28 cellular contexts compared by ENCODE assay signal in genomic region chr12:63066782-63067181, GRCh38.
A peak's percentile ranks its signal among the peaks of the same experiment; 100 is the strongest.
DNase-seq lines count a peak whose midpoint lies in the region; ATAC-seq, FAIRE-seq and TF ChIP-seq lines count a peak whose summit lies in the region.
"Had no signal": no experiment of that assay in that cellular context is flagged by ENCODE, and none has a peak within 500 bp of the region (broad histone marks: within the 10 kb centered on the region; RNA-seq: fewer than 3 reads in every experiment).

No MANE protein-coding gene starts in this region.

- in situ Hi-C loops in HepG2 (cut with HindIII; ENCODE audit: extremely low pct_ligation_motif_present, low pct_unique_long_range_greater_than_20kb): loop anchor here (25.0 kb wide), 1 partner anchor 479 kb away; no protein-coding TSS in a partner anchor

- H3K4me1 ChIP-seq in HepG2 (ENCODE audit: insufficient read depth, low read length) (peaks cover 7% of the 10 kb centered on the region), mesenchymal stem cell (ENCODE audit: control insufficient read depth, insufficient read depth, low read depth, low read length) (peaks cover 1% of the 10 kb centered on the region)
- H3K4me1 ChIP-seq: body of pancreas, foreskin keratinocyte, left lung, Peyer's patch had no signal

- H3K9ac ChIP-seq in HepG2 (ENCODE audit: insufficient read depth, low read depth, low read length) (no peak overlapping the region), mesenchymal stem cell (ENCODE audit: low read length) (no peak overlapping the region)

- no peak overlapping the region for H4K91ac ChIP-seq in mesenchymal stem cell (ENCODE audit: low read length)

- H3K4me2 ChIP-seq in HepG2 (ENCODE audit: low read depth, low read length) (peak overlapping the region; percentile 26; the same call in 1 of the 2 replicates), mesenchymal stem cell (ENCODE audit: low read length, poor library complexity, severe bottlenecking) (no peak overlapping the region)
- H3K4me2 ChIP-seq: hepatocyte had no signal

- ATAC-seq in HepG2 (no peak), HG02870 (IDR thresholded peaks at IDR 0.05; ENCODE audit: unreplicated experiment) (no peak)
- ATAC-seq: body of pancreas; CD8-positive, alpha-beta T cell; foreskin keratinocyte; left lung had no signal

- TF ChIP-seq POLR2A in HepG2 (IDR thresholded peaks at IDR 0.05; ENCODE audit: insufficient read depth in 1 of 2, low read depth in 2 of 2, low read length in 2 of 2): no peak

- H2BK5ac ChIP-seq in mesenchymal stem cell (ENCODE audit: low read depth, low read length, poor library complexity, severe bottlenecking): no peak overlapping the region

- no peak overlapping the region for H2AK5ac ChIP-seq in mesenchymal stem cell (ENCODE audit: low read length, severe bottlenecking)

- H3K4me1 Mint-ChIP-seq in activated T-helper 2 cell treated with anti-CD3 and anti-CD28 coated beads, Interferon-gamma antibody, Interleukin-2, Interleukin-4, amounts not matched to agents 10 μg/mL and 5 μg/mL and 100 μg/mL, durations not matched to agents 14 hours and 24 hours and 36 hours (ENCODE audit: low read depth): no peaks in the 10 kb centered on the region
- H3K4me1 Mint-ChIP-seq: naive B cell; stimulated activated effector memory CD8-positive, alpha-beta T cell treated with anti-CD3 and anti-CD28 coated beads, Interleukin-12 subunit alpha, Interleukin-12 subunit beta, amount 100 ng/mL, for 72 hours had no signal

- no peaks in the 10 kb centered on the region for H4K20me1 ChIP-seq in HepG2 (ENCODE audit: insufficient read depth, low read length)

- no peak overlapping the region for H2BK120ac ChIP-seq in mesenchymal stem cell (ENCODE audit: low read depth, low read length)

- POLR2A ChIA-PET in HepG2 (lab: Yijun Ruan, JAX): no interaction called here

- TF ChIP-seq CTCF in HepG2 (CRISPR knock-in tag; IDR thresholded peaks at IDR 0.05): no peak

- TF ChIP-seq RAD21 in HepG2 (CRISPR knock-in tag; IDR thresholded peaks at IDR 0.05): no peak

- H3K36me3 ChIP-seq in HepG2 (replicated peaks in 1 of 2; ENCODE audit: control insufficient read depth in 1 of 2, insufficient read depth in 2 of 2, low read length in 2 of 2) (no peaks in the 10 kb centered on the region), mesenchymal stem cell (ENCODE audit: control insufficient read depth in 1 of 2, insufficient read depth in 2 of 2, low read depth in 1 of 2, low read length in 2 of 2) (no peaks in the 10 kb centered on the region)
- H3K36me3 ChIP-seq: left lung, Peyer's patch, right atrium auricular region had no signal

- H3K79me2 ChIP-seq in HepG2 (ENCODE audit: insufficient read depth, low read length): no peaks in the 10 kb centered on the region
- H3K79me2 ChIP-seq: hepatocyte had no signal

- no peak for TF ChIP-seq EP300 in HepG2 (IDR thresholded peaks at IDR 0.05; ENCODE audit: low read depth in 2 of 2, low read length in 2 of 2)
- TF ChIP-seq EP300 in HepG2 (CRISPR knock-in tag; IDR thresholded peaks at IDR 0.05; ENCODE audit: borderline replicate concordance): no peak

- intact Hi-C loops in HepG2 (cut with micrococcal nuclease; ENCODE audit: unreplicated experiment): loop anchor here (5.0 kb wide), 1 partner anchor 214 kb away; no protein-coding TSS in a partner anchor
- intact Hi-C loops in activated T-helper 2 cell treated with anti-CD3 and anti-CD28 coated beads, Interferon-gamma antibody, Interleukin-2, Interleukin-4, amounts not matched to agents 10 μg/mL and 5 μg/mL and 100 μg/mL, durations not matched to agents 14 hours and 24 hours and 36 hours (cut with micrococcal nuclease): no loop called here

- no peak overlapping the region for H3K23ac ChIP-seq in mesenchymal stem cell (ENCODE audit: low read length in 2 of 2)

- no peak overlapping the region for H2BK15ac ChIP-seq in mesenchymal stem cell (ENCODE audit: low read depth, poor library complexity, severe bottlenecking)

- H3K27me3 Mint-ChIP-seq in activated T-helper 2 cell treated with anti-CD3 and anti-CD28 coated beads, Interferon-gamma antibody, Interleukin-2, Interleukin-4, amounts not matched to agents 10 μg/mL and 5 μg/mL and 100 μg/mL, durations not matched to agents 14 hours and 24 hours and 36 hours (ENCODE audit: low read depth): no peaks in the 10 kb centered on the region
- H3K27me3 Mint-ChIP-seq: naive B cell had no signal

- no peak for FAIRE-seq in HepG2 (lab: Jason Lieb, UNC)
- FAIRE-seq: GM12891 had no signal

- no TSS peak for BruUV-seq in HepG2 (replicated peaks; lab: Mats Ljungman, UMichigan)

- H3K9me3 ChIP-seq in HepG2 (ENCODE audit: low read length) (no peaks in the 10 kb centered on the region), mesenchymal stem cell (ENCODE audit: control insufficient read depth, low read length) (no peaks in the 10 kb centered on the region)
- H3K9me3 ChIP-seq: body of pancreas, left lung, Peyer's patch, right atrium auricular region had no signal

- no peaks in the 10 kb centered on the region for H3K79me1 ChIP-seq in mesenchymal stem cell (replicated peaks; ENCODE audit: low read length, poor library complexity, severe bottlenecking)

- no peak overlapping the region for H3K27ac Mint-ChIP-seq in activated T-helper 2 cell treated with anti-CD3 and anti-CD28 coated beads, Interferon-gamma antibody, Interleukin-2, Interleukin-4, amounts not matched to agents 10 μg/mL and 5 μg/mL and 100 μg/mL, durations not matched to agents 14 hours and 24 hours and 36 hours
- H3K27ac Mint-ChIP-seq: CD8-positive, alpha-beta T cell; stimulated activated effector memory CD8-positive, alpha-beta T cell treated with anti-CD3 and anti-CD28 coated beads, Interleukin-12 subunit alpha, Interleukin-12 subunit beta, amount 100 ng/mL, for 72 hours had no signal

- H3K9me3 Mint-ChIP-seq in activated T-helper 2 cell treated with anti-CD3 and anti-CD28 coated beads, Interferon-gamma antibody, Interleukin-2, Interleukin-4, amounts not matched to agents 10 μg/mL and 5 μg/mL and 100 μg/mL, durations not matched to agents 14 hours and 24 hours and 36 hours: no peaks in the 10 kb centered on the region
- H3K9me3 Mint-ChIP-seq: CD8-positive, alpha-beta T cell; naive B cell; stimulated activated effector memory CD8-positive, alpha-beta T cell treated with anti-CD3 and anti-CD28 coated beads, Interleukin-12 subunit alpha, Interleukin-12 subunit beta, amount 100 ng/mL, for 72 hours had no signal

- no peak overlapping the region for H3K27ac ChIP-seq in HepG2 (ENCODE audit: extremely low read length, insufficient read depth, low read length)
- no peak overlapping the region for H3K27ac ChIP-seq in mesenchymal stem cell (ENCODE audit: low read length, poor library complexity, severe bottlenecking)
- H3K27ac ChIP-seq: body of pancreas, foreskin keratinocyte, hepatocyte, left lung, Peyer's patch, right atrium auricular region had no signal

- H3K4me3 ChIP-seq in HepG2 (replicated peaks in 1 of 3; ENCODE audit: insufficient read depth in 1 of 3, low read depth in 2 of 3, low read length in 3 of 3) (no peak overlapping the region), mesenchymal stem cell (ENCODE audit: insufficient read depth in 1 of 2, low read depth in 1 of 2, low read length in 2 of 2) (no peak overlapping the region)
- H3K4me3 ChIP-seq: body of pancreas, hepatocyte, left lung, Peyer's patch, right atrium auricular region had no signal

- H4K8ac ChIP-seq in mesenchymal stem cell (ENCODE audit: low read length): no peak overlapping the region

- no peak overlapping the region for H2BK12ac ChIP-seq in mesenchymal stem cell (ENCODE audit: low read length in 2 of 2)

- H3K4ac ChIP-seq in mesenchymal stem cell (ENCODE audit: low read depth in 1 of 2, low read length in 2 of 2): no peak overlapping the region

- no peak overlapping the region for H3K18ac ChIP-seq in mesenchymal stem cell (ENCODE audit: low read depth in 1 of 2, low read length in 2 of 2)

- H2AFZ ChIP-seq in HepG2 (ENCODE audit: low read length): no peak overlapping the region
- no peak overlapping the region for H2AFZ ChIP-seq in mesenchymal stem cell (ENCODE audit: low read depth, low read length)
- H2AFZ ChIP-seq: hepatocyte had no signal

- no peaks in the 10 kb centered on the region for H3K36me3 Mint-ChIP-seq in activated T-helper 2 cell treated with anti-CD3 and anti-CD28 coated beads, Interferon-gamma antibody, Interleukin-2, Interleukin-4, amounts not matched to agents 10 μg/mL and 5 μg/mL and 100 μg/mL, durations not matched to agents 14 hours and 24 hours and 36 hours (ENCODE audit: low read depth)
- H3K36me3 Mint-ChIP-seq: CD8-positive, alpha-beta T cell; naive B cell; stimulated activated effector memory CD8-positive, alpha-beta T cell treated with anti-CD3 and anti-CD28 coated beads, Interleukin-12 subunit alpha, Interleukin-12 subunit beta, amount 100 ng/mL, for 72 hours had no signal

- H3K27me3 ChIP-seq in HepG2 (ENCODE audit: control insufficient read depth in 1 of 2, insufficient read depth in 2 of 2, low read length in 2 of 2) (no peaks in the 10 kb centered on the region), mesenchymal stem cell (ENCODE audit: control insufficient read depth in 1 of 2, insufficient read depth in 1 of 2, low read length in 2 of 2) (peaks cover 0 to 11% of the 10 kb centered on the region in 2 experiments)
- H3K27me3 ChIP-seq: body of pancreas, hepatocyte, left lung, Peyer's patch, right atrium auricular region had no signal

- CTCF ChIA-PET in HepG2 (lab: Yijun Ruan, JAX; ENCODE audit: low intra/inter-chr PET ratio, low total read pairs): no interaction called here

- peak; percentile 5 for DNase-seq in NCI-H1092 treated with DMSO at 0.1 percent for 48 hours (lab: John Stamatoyannopoulos, UW)
- no peak for DNase-seq in NCI-H1092 (lab: John Stamatoyannopoulos, UW)
- peak; percentile 57 for DNase-seq in NCI-H146 (lab: John Stamatoyannopoulos, UW)
- DNase-seq in RPMI8226: peak; percentile 91
- no peak for DNase-seq in HepG2 (ENCODE audit: low spot score)
- DNase-seq in mesenchymal stem cell: no peak
- no peak for DNase-seq in activated T-helper 2 cell treated with anti-CD3 and anti-CD28 coated beads, Interferon-gamma antibody, Interleukin-2, Interleukin-4, amounts not matched to agents 10 μg/mL and 5 μg/mL and 100 μg/mL, durations not matched to agents 14 hours and 24 hours and 36 hours (ENCODE audit: low spot score)
- DNase-seq: activated CD4-positive, CD25-positive, alpha-beta regulatory T cell treated with anti-CD3 and anti-CD28 coated beads, Interleukin-2, amount 50 U/mL, for 72 hours; activated gamma-delta T cell treated with Interleukin-2 at 50 U/mL for 16 hours; activated T-cell treated with anti-CD3 and anti-CD28 coated beads, Interleukin-2, amount 50 U/mL, for 1 hour; body of pancreas; CD8-positive, alpha-beta T cell; DMS79 treated with DMSO at 0.1 percent for 48 hours; effector CD8-positive, alpha-beta T cell; foreskin keratinocyte; HCEC 1CT; left lung; naive B cell; NCI-H1436 treated with DMSO at 0.1 percent for 48 hours; NCI-H446 treated with DMSO at 0.1 percent for 48 hours; Peyer's patch; stimulated activated CD4-positive, alpha-beta T cell treated with anti-CD3 and anti-CD28 coated beads, Interleukin-2, amount 100 ng/mL, for 48 hours; T-helper 1 cell had no signal

- 8% methylated on average over 1 of the region's 4 CpGs for WGBS in HepG2 (ENCODE audit: low lambda C conversion rate)
- 61% methylated on average over 4 of the region's 4 CpGs for WGBS in mesenchymal stem cell

- H3K4me3 Mint-ChIP-seq in activated T-helper 2 cell treated with anti-CD3 and anti-CD28 coated beads, Interferon-gamma antibody, Interleukin-2, Interleukin-4, amounts not matched to agents 10 μg/mL and 5 μg/mL and 100 μg/mL, durations not matched to agents 14 hours and 24 hours and 36 hours (ENCODE audit: low read depth): no peak overlapping the region
- H3K4me3 Mint-ChIP-seq: CD8-positive, alpha-beta T cell; naive B cell; stimulated activated effector memory CD8-positive, alpha-beta T cell treated with anti-CD3 and anti-CD28 coated beads, Interleukin-12 subunit alpha, Interleukin-12 subunit beta, amount 100 ng/mL, for 72 hours had no signal

- H3K14ac ChIP-seq in mesenchymal stem cell (ENCODE audit: low read length in 2 of 2): no peak overlapping the region

Comparison
In these comparisons a context has a peak if more than half of its experiments do, and no peak if none do; other contexts are left out.
1. DNase-seq: peak in NCI-H1092 treated with DMSO at 0.1 percent for 48 hours (single experiment), NCI-H146 (single experiment) and RPMI8226 (single experiment); none in NCI-H1092 (single experiment), HepG2 (single experiment), mesenchymal stem cell (single experiment) and activated T-helper 2 cell treated with anti-CD3 and anti-CD28 coated beads, Interferon-gamma antibody, Interleukin-2, Interleukin-4, amounts not matched to agents 10 μg/mL and 5 μg/mL and 100 μg/mL, durations not matched to agents 14 hours and 24 hours and 36 hours (single experiment).